Comparison of ENCODE assay signal across 18 cellular contexts in genomic region chr13:43156916-43157315, GRCh38.
"Had no signal": no experiment of that assay in that cellular context is flagged by ENCODE, and none has a peak within 500 bp of the region (broad histone marks: within the 10 kb centered on the region; RNA-seq: fewer than 3 reads in every experiment).

No MANE protein-coding gene starts in this region.

- H3K9me3 Mint-ChIP-seq: naive thymus-derived CD8-positive, alpha-beta T cell; stimulated activated effector memory CD8-positive, alpha-beta T cell treated with anti-CD3 and anti-CD28 coated beads, Interleukin-12 subunit alpha, Interleukin-12 subunit beta, amount 100 ng/mL, for 72 hours had no signal

- H3K36me3 Mint-ChIP-seq: naive thymus-derived CD8-positive, alpha-beta T cell; stimulated activated effector memory CD8-positive, alpha-beta T cell treated with anti-CD3 and anti-CD28 coated beads, Interleukin-12 subunit alpha, Interleukin-12 subunit beta, amount 100 ng/mL, for 72 hours had no signal

- H3K4me1 Mint-ChIP-seq: naive thymus-derived CD8-positive, alpha-beta T cell; stimulated activated effector memory CD8-positive, alpha-beta T cell treated with anti-CD3 and anti-CD28 coated beads, Interleukin-12 subunit alpha, Interleukin-12 subunit beta, amount 100 ng/mL, for 72 hours had no signal

- DNase-seq: colonic mucosa; dermis blood vessel endothelial cell; erythroblast; gastrocnemius medialis; heart right ventricle; hypothalamus; mammary epithelial cell; naive thymus-derived CD8-positive, alpha-beta T cell; small intestine; stimulated activated CD4-positive, alpha-beta T cell treated with anti-CD3 and anti-CD28 coated beads, Interleukin-2, amount 100 ng/mL, for 48 hours; stimulated activated CD8-positive, alpha-beta memory T cell treated with anti-CD3 and anti-CD28 coated beads, Interleukin-4, amount 100 ng/mL, for 48 hours; stimulated activated naive CD8-positive, alpha-beta T cell treated with anti-CD3 and anti-CD28 coated beads, Interleukin-15, Interleukin-2, amounts not matched to agents 100 U/mL and 50 U/mL, for 24 hours; thyroid gland; upper lobe of left lung; uterus had no signal

- H3K4me3 ChIP-seq: colonic mucosa, gastrocnemius medialis, heart right ventricle, right atrium auricular region, suprapubic skin, thyroid gland, upper lobe of left lung, uterus had no signal

- H3K27ac Mint-ChIP-seq: naive thymus-derived CD8-positive, alpha-beta T cell; stimulated activated effector memory CD8-positive, alpha-beta T cell treated with anti-CD3 and anti-CD28 coated beads, Interleukin-12 subunit alpha, Interleukin-12 subunit beta, amount 100 ng/mL, for 72 hours had no signal

- H3K4me3 Mint-ChIP-seq: naive thymus-derived CD8-positive, alpha-beta T cell; stimulated activated effector memory CD8-positive, alpha-beta T cell treated with anti-CD3 and anti-CD28 coated beads, Interleukin-12 subunit alpha, Interleukin-12 subunit beta, amount 100 ng/mL, for 72 hours had no signal
